ENCODE assay signal across 27 cellular contexts in genomic region chr7:118863961-118864360, GRCh38.
"Had no signal": no experiment of that assay in that cellular context is flagged by ENCODE, and none has a peak within 500 bp of the region (broad histone marks: within the 10 kb centered on the region; RNA-seq: fewer than 3 reads in every experiment).

No MANE protein-coding gene starts in this region.

- H3K9me3 ChIP-seq: body of pancreas, left ventricle myocardium inferior, sigmoid colon, thoracic aorta, vagina had no signal

- H3K4me1 Mint-ChIP-seq: activated CD4-positive, alpha-beta T cell treated with anti-CD3 and anti-CD28 coated beads, Interleukin-2, amount 10 ng/mL, durations not matched to agents 24 days and 14 days; activated CD8-positive, alpha-beta memory T cell treated with anti-CD3 and anti-CD28 coated beads, Interleukin-2, amount 10 ng/mL, durations not matched to agents 7 days and 5 days; activated naive CD4-positive, alpha-beta T cell treated with anti-CD3 and anti-CD28 coated beads, Interleukin-2, amount 10 ng/mL, durations not matched to agents 7 days and 5 days; activated naive CD8-positive, alpha-beta T cell treated with anti-CD3 and anti-CD28 coated beads, Interleukin-2, amount 50 U/mL, for 24 hours; naive thymus-derived CD8-positive, alpha-beta T cell; stimulated activated naive B cell treated with anti-CD40 and anti-IgM and Interleukin-4, amounts not matched to agents 10 μg/mL and 1 μg/mL and 100 μg/mL, for 72 hours had no signal

- H3K9me3 Mint-ChIP-seq: activated CD4-positive, alpha-beta T cell treated with anti-CD3 and anti-CD28 coated beads, Interleukin-2, amount 10 ng/mL, durations not matched to agents 24 days and 14 days; activated CD8-positive, alpha-beta T cell treated with anti-CD3 and anti-CD28 coated beads for 36 hours; activated naive CD4-positive, alpha-beta T cell treated with anti-CD3 and anti-CD28 coated beads, Interleukin-2, amount 10 ng/mL, durations not matched to agents 7 days and 5 days; activated naive CD8-positive, alpha-beta T cell treated with anti-CD3 and anti-CD28 coated beads, Interleukin-2, amount 50 U/mL, for 24 hours; dendritic cell treated with granulocyte-macrophage colony-stimulating factor and Interleukin-4, amounts not matched to agents 40 ng/mL and 50 ng/mL, for 4 days; mesothelial cell of epicardium; stimulated activated naive B cell treated with anti-CD40 and anti-IgM and Interleukin-4, amounts not matched to agents 10 μg/mL and 1 μg/mL and 100 μg/mL, for 72 hours; type B pancreatic cell had no signal

- H3K27me3 Mint-ChIP-seq: activated CD4-positive, alpha-beta T cell treated with anti-CD3 and anti-CD28 coated beads, Interleukin-2, amount 10 ng/mL, durations not matched to agents 24 days and 14 days; activated CD8-positive, alpha-beta memory T cell treated with anti-CD3 and anti-CD28 coated beads, Interleukin-2, amount 10 ng/mL, durations not matched to agents 7 days and 5 days; activated CD8-positive, alpha-beta T cell treated with anti-CD3 and anti-CD28 coated beads for 36 hours; activated naive CD4-positive, alpha-beta T cell treated with anti-CD3 and anti-CD28 coated beads, Interleukin-2, amount 10 ng/mL, durations not matched to agents 7 days and 5 days; activated naive CD8-positive, alpha-beta T cell treated with anti-CD3 and anti-CD28 coated beads, Interleukin-2, amount 50 U/mL, for 24 hours; dendritic cell treated with granulocyte-macrophage colony-stimulating factor and Interleukin-4, amounts not matched to agents 40 ng/mL and 50 ng/mL, for 4 days; naive thymus-derived CD8-positive, alpha-beta T cell; progenitor cell of endocrine pancreas; stimulated activated naive B cell treated with anti-CD40 and anti-IgM and Interleukin-4, amounts not matched to agents 10 μg/mL and 1 μg/mL and 100 μg/mL, for 72 hours; type B pancreatic cell had no signal

- H3K36me3 Mint-ChIP-seq: activated CD8-positive, alpha-beta memory T cell treated with anti-CD3 and anti-CD28 coated beads, Interleukin-2, amount 10 ng/mL, durations not matched to agents 7 days and 5 days; activated naive CD4-positive, alpha-beta T cell treated with anti-CD3 and anti-CD28 coated beads, Interleukin-2, amount 10 ng/mL, durations not matched to agents 7 days and 5 days; mesothelial cell of epicardium; naive thymus-derived CD8-positive, alpha-beta T cell; stimulated activated naive B cell treated with anti-CD40 and anti-IgM and Interleukin-4, amounts not matched to agents 10 μg/mL and 1 μg/mL and 100 μg/mL, for 72 hours; type B pancreatic cell had no signal

- ATAC-seq: activated CD4-positive, CD25-positive, alpha-beta regulatory T cell treated with anti-CD3 and anti-CD28 coated beads, Interleukin-2, amount 50 U/mL, for 24 hours; activated CD8-positive, alpha-beta memory T cell treated with anti-CD3 and anti-CD28 coated beads, Interleukin-2, amount 10 ng/mL, durations not matched to agents 7 days and 5 days; activated CD8-positive, alpha-beta T cell treated with anti-CD3 and anti-CD28 coated beads for 36 hours; activated naive CD8-positive, alpha-beta T cell treated with anti-CD3 and anti-CD28 coated beads, Interleukin-2, amount 50 U/mL, for 24 hours; body of pancreas; naive thymus-derived CD8-positive, alpha-beta T cell; stimulated activated naive B cell treated with anti-CD40 and anti-IgM and Interleukin-4, amounts not matched to agents 10 μg/mL and 1 μg/mL and 100 μg/mL, for 72 hours had no signal

- H3K36me3 ChIP-seq: cardiac muscle cell, left ventricle myocardium inferior, sigmoid colon, thoracic aorta, vagina had no signal

- H3K27ac Mint-ChIP-seq: activated CD4-positive, alpha-beta T cell treated with anti-CD3 and anti-CD28 coated beads, Interleukin-2, amount 10 ng/mL, durations not matched to agents 24 days and 14 days; activated CD8-positive, alpha-beta memory T cell treated with anti-CD3 and anti-CD28 coated beads, Interleukin-2, amount 10 ng/mL, durations not matched to agents 7 days and 5 days; activated CD8-positive, alpha-beta T cell treated with anti-CD3 and anti-CD28 coated beads for 36 hours; activated naive CD4-positive, alpha-beta T cell treated with anti-CD3 and anti-CD28 coated beads, Interleukin-2, amount 10 ng/mL, durations not matched to agents 7 days and 5 days; activated naive CD8-positive, alpha-beta T cell treated with anti-CD3 and anti-CD28 coated beads, Interleukin-2, amount 50 U/mL, for 24 hours; dendritic cell treated with granulocyte-macrophage colony-stimulating factor and Interleukin-4, amounts not matched to agents 40 ng/mL and 50 ng/mL, for 4 days; mesothelial cell of epicardium; naive thymus-derived CD8-positive, alpha-beta T cell; progenitor cell of endocrine pancreas; stimulated activated naive B cell treated with anti-CD40 and anti-IgM and Interleukin-4, amounts not matched to agents 10 μg/mL and 1 μg/mL and 100 μg/mL, for 72 hours; type B pancreatic cell had no signal

- H3K27ac ChIP-seq: body of pancreas, cardiac muscle cell, left ventricle myocardium inferior, sigmoid colon, thoracic aorta, vagina, VCaP had no signal

- H3K4me3 Mint-ChIP-seq: activated CD4-positive, alpha-beta T cell treated with anti-CD3 and anti-CD28 coated beads, Interleukin-2, amount 10 ng/mL, durations not matched to agents 24 days and 14 days; activated CD8-positive, alpha-beta memory T cell treated with anti-CD3 and anti-CD28 coated beads, Interleukin-2, amount 10 ng/mL, durations not matched to agents 7 days and 5 days; activated CD8-positive, alpha-beta T cell treated with anti-CD3 and anti-CD28 coated beads for 36 hours; activated naive CD4-positive, alpha-beta T cell treated with anti-CD3 and anti-CD28 coated beads, Interleukin-2, amount 10 ng/mL, durations not matched to agents 7 days and 5 days; activated naive CD8-positive, alpha-beta T cell treated with anti-CD3 and anti-CD28 coated beads, Interleukin-2, amount 50 U/mL, for 24 hours; dendritic cell treated with granulocyte-macrophage colony-stimulating factor and Interleukin-4, amounts not matched to agents 40 ng/mL and 50 ng/mL, for 4 days; mesothelial cell of epicardium; naive thymus-derived CD8-positive, alpha-beta T cell; stimulated activated naive B cell treated with anti-CD40 and anti-IgM and Interleukin-4, amounts not matched to agents 10 μg/mL and 1 μg/mL and 100 μg/mL, for 72 hours; type B pancreatic cell had no signal

- H3K4me3 ChIP-seq: body of pancreas, cardiac muscle cell, left ventricle myocardium inferior, sigmoid colon, thoracic aorta, vagina had no signal

- DNase-seq: activated CD4-positive, alpha-beta T cell treated with anti-CD3 and anti-CD28 coated beads, Interleukin-2, amount 10 ng/mL, durations not matched to agents 24 days and 14 days; activated CD8-positive, alpha-beta memory T cell treated with anti-CD3 and anti-CD28 coated beads, Interleukin-2, amount 10 ng/mL, durations not matched to agents 7 days and 5 days; activated CD8-positive, alpha-beta T cell treated with anti-CD3 and anti-CD28 coated beads for 36 hours; activated effector memory CD4-positive, alpha-beta T cell treated with anti-CD3 and anti-CD28 coated beads, Interleukin-2, amount 50 U/mL, for 16 hours; activated naive CD4-positive, alpha-beta T cell treated with anti-CD3 and anti-CD28 coated beads, Interleukin-2, amount 10 ng/mL, durations not matched to agents 7 days and 5 days; activated naive CD8-positive, alpha-beta T cell treated with anti-CD3 and anti-CD28 coated beads, Interleukin-2, amount 50 U/mL, for 24 hours; activated T-cell treated with anti-CD3 and anti-CD28 coated beads for 4 hours; body of pancreas; effector CD4-positive, alpha-beta T cell; erythroblast; hypothalamus; left ventricle myocardium inferior; naive thymus-derived CD8-positive, alpha-beta T cell; retina; sigmoid colon; stimulated activated CD4-positive, alpha-beta T cell treated with anti-CD3 and anti-CD28 coated beads, Interleukin-2, amount 100 ng/mL, for 48 hours; stimulated activated CD8-positive, alpha-beta memory T cell treated with anti-CD3 and anti-CD28 coated beads, Interleukin-4, amount 100 ng/mL, for 48 hours; stimulated activated naive B cell treated with anti-CD40 and anti-IgM and Interleukin-4, amounts not matched to agents 10 μg/mL and 1 μg/mL and 100 μg/mL, for 72 hours had no signal
